ENCODE assay signal across 19 cellular contexts in the genomic region with DNA sequence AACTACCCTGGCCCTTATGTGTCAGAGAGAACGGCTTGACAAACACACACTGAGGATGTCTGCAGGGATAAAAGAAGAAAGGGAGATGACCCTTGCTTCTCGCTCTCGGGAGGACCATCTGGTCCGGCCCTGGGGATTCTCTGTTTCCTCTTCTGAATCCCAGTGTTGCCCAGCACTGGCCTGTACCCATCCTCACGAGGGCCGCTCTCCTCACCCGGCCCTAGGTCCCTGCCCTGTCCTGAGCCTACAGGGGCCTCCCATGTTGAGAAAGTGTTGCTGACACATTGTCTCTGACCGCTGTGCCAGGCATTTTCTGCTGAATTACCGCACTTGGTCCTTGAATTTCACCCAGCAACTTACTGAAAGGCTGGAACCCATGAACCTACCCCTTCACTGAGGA.
DNase-seq lines count a peak whose midpoint lies in the region; ATAC-seq, FAIRE-seq and TF ChIP-seq lines count a peak whose summit lies in the region.
"Had no signal": no experiment of that assay in that cellular context is flagged by ENCODE, and none has a peak within 500 bp of the region (broad histone marks: within the 10 kb centered on the region; RNA-seq: fewer than 3 reads in every experiment).

No MANE protein-coding gene starts in this region.

- TF ChIP-seq POLR2A in A549 (IDR thresholded peaks at IDR 0.05; ENCODE audit: low read length) (no peak), endothelial cell of umbilical vein (IDR thresholded peaks at IDR 0.05; ENCODE audit: low read depth, low read length) (no peak)

- H3K9me3 ChIP-seq in A549 (no peaks in the 10 kb centered on the region), PC-9 (ENCODE audit: insufficient read depth, low read depth) (no peaks in the 10 kb centered on the region), endothelial cell of umbilical vein (replicated peaks; ENCODE audit: control insufficient read depth, insufficient read depth, low read length) (no peaks in the 10 kb centered on the region)
- H3K9me3 ChIP-seq: heart right ventricle, SJCRH30, thoracic aorta had no signal

- no peak for TF ChIP-seq EP300 in A549 (IDR thresholded peaks at IDR 0.05)

- BruUV-seq in PC-9 (replicated peaks; lab: Mats Ljungman, UMichigan): TSS peak; percentile 3
- BruUV-seq in endothelial cell of umbilical vein (replicated peaks; lab: Mats Ljungman, UMichigan): no TSS peak

- dilution Hi-C loops in endothelial cell of umbilical vein (cut with MboI; ENCODE audit: extremely low pct_ligation_motif_present, low sequenced_read_pairs): no loop called here

- CTCF ChIA-PET in A549 (lab: Yijun Ruan, JAX) (interaction anchor here (0.9 to 2.9 kb wide), 3 partner anchors 8 to 62 kb away, joined by 3 to 10 read pairs (median 4); no protein-coding TSS in a partner anchor), PC-9 (lab: Charles Lee) (no interaction called here), endothelial cell of umbilical vein (lab: Charles Lee) (interaction anchor here (0.8 to 1.7 kb wide), 14 partner anchors 13 to 174 kb away, joined by 3 to 15 read pairs (median 4); partner anchors contain the start of gene EGFR)

- POLR2A ChIA-PET in A549 (lab: Yijun Ruan, JAX): no interaction called here
- POLR2A ChIA-PET in PC-9 (lab: Charles Lee; ENCODE audit: unreplicated experiment): interaction anchor here (0.6 kb wide), 1 partner anchor 35 kb away, joined by 4 read pairs; no protein-coding TSS in a partner anchor
- POLR2A ChIA-PET in endothelial cell of umbilical vein (lab: Charles Lee): interaction anchor here (1.1 to 1.3 kb wide), 2 partner anchors 60 to 434 kb away, joined by 3 to 6 read pairs; partner anchors contain the start of gene SEC61G

- H3K27ac ChIP-seq in A549: peak overlapping the region in 1 of 2 experiments; percentile 56; a peak in 2 of 6 replicates
- no peak overlapping the region for H3K27ac ChIP-seq in PC-9
- peak overlapping the region; percentile 80 for H3K27ac ChIP-seq in endothelial cell of umbilical vein (ENCODE audit: insufficient read depth, low read depth, low read length)
- H3K27ac ChIP-seq: KMS-11 had no signal

- TF ChIP-seq RAD21 in A549 (conservative IDR thresholded peaks at IDR 0.05 in 1 of 2, IDR thresholded peaks at IDR 0.05 in 1 of 2): no peak

- H3K4me2 ChIP-seq in A549: no peak overlapping the region
- no peak overlapping the region for H3K4me2 ChIP-seq in PC-9
- peak overlapping the region; percentile 63 for H3K4me2 ChIP-seq in endothelial cell of umbilical vein (ENCODE audit: insufficient read depth, low read length)
- H3K4me2 ChIP-seq: KMS-11 had no signal

- peaks cover 12% of the 10 kb centered on the region; the same call in 2 of the 3 replicates for H3K4me1 ChIP-seq in A549
- H3K4me1 ChIP-seq in PC-9 (replicated peaks; ENCODE audit: insufficient read depth): no peaks in the 10 kb centered on the region
- peaks cover 37% of the 10 kb centered on the region for H3K4me1 ChIP-seq in endothelial cell of umbilical vein (ENCODE audit: control insufficient read depth, extremely low read depth, insufficient read depth, low read length)

- H3K79me2 ChIP-seq in PC-9 (ENCODE audit: low read depth) (no peaks in the 10 kb centered on the region; the same call in 1 of the 2 replicates), endothelial cell of umbilical vein (ENCODE audit: control insufficient read depth, insufficient read depth, low read length) (no peaks in the 10 kb centered on the region)

- H3K9me1 ChIP-seq in endothelial cell of umbilical vein (replicated peaks; ENCODE audit: control insufficient read depth, extremely low read depth, insufficient read depth, low read length): no peaks in the 10 kb centered on the region

- 92% methylated on average over 9 of the region's 9 CpGs for WGBS in A549 (ENCODE audit: missing lambda C conversion rate)

- no peak for FAIRE-seq in A549 (lab: Jason Lieb, UNC)
- peak; percentile 58 for FAIRE-seq in endothelial cell of umbilical vein (lab: Jason Lieb, UNC)
- no peak for FAIRE-seq in HTR-8/SVneo (lab: Jason Lieb, UNC)
- FAIRE-seq: GM12891, kidney had no signal

- ATAC-seq in A549 (peak; percentile 29 to 38; a peak in 4 of 6 replicates), GM21381 (IDR thresholded peaks at IDR 0.05; ENCODE audit: unreplicated experiment) (no peak), HG03097 (IDR thresholded peaks at IDR 0.05; ENCODE audit: low FRiP score, unreplicated experiment) (no peak)
- ATAC-seq: activated CD4-positive, CD25-positive, alpha-beta regulatory T cell treated with anti-CD3 and anti-CD28 coated beads, Interleukin-2, amount 50 U/mL, for 24 hours had no signal

- H3K4me3 ChIP-seq in A549: no peak overlapping the region
- no peak overlapping the region for H3K4me3 ChIP-seq in PC-9
- no peak overlapping the region for H3K4me3 ChIP-seq in endothelial cell of umbilical vein (replicated peaks in 1 of 3; ENCODE audit: insufficient read depth in 1 of 3, low read depth in 1 of 3, low read length in 3 of 3)
- H3K4me3 ChIP-seq: GM23338, heart right ventricle, SJCRH30, thoracic aorta had no signal

- peaks cover 57% of the 10 kb centered on the region; the same call in 1 of the 2 replicates for H3F3A ChIP-seq in PC-9 (ENCODE audit: insufficient read depth, low read depth)

- H2AFZ ChIP-seq in PC-9 (no peak overlapping the region), endothelial cell of umbilical vein (ENCODE audit: low read depth, low read length) (peak overlapping the region; percentile 44)
- H2AFZ ChIP-seq: GM23338 had no signal

- H3K36me3 ChIP-seq in PC-9 (ENCODE audit: low read depth) (peaks cover 84% of the 10 kb centered on the region), endothelial cell of umbilical vein (ENCODE audit: control insufficient read depth in 2 of 2, extremely low read depth in 1 of 2, insufficient read depth in 2 of 2, low read length in 2 of 2) (no peaks in the 10 kb centered on the region)

- H3K9ac ChIP-seq in endothelial cell of umbilical vein (replicated peaks; ENCODE audit: extremely low read depth, insufficient read depth, low read length): peak overlapping the region; percentile 13
- H3K9ac ChIP-seq: KMS-11 had no signal

- H4K20me1 ChIP-seq in PC-9 (ENCODE audit: insufficient read depth): peaks cover 4% of the 10 kb centered on the region; the same call in 1 of the 2 replicates
- no peaks in the 10 kb centered on the region for H4K20me1 ChIP-seq in endothelial cell of umbilical vein (replicated peaks; ENCODE audit: control insufficient read depth, extremely low read depth, insufficient read depth, low read length)

- intact Hi-C loops in PC-9 (cut with micrococcal nuclease; ENCODE audit: unreplicated experiment) (no loop called here), endothelial cell of umbilical vein (cut with micrococcal nuclease) (loop anchor here (2.0 to 10.0 kb wide), 5 partner anchors 62 to 421 kb away; partner anchors contain the start of gene LANCL2)

- no peak for DNase-seq in A549 (ENCODE audit: low read depth in 1 of 2, low spot score in 1 of 2)
- DNase-seq in PC-9: no peak
- no peak for DNase-seq in endothelial cell of umbilical vein (ENCODE audit: low read depth, low spot score)
- DNase-seq in mesenteric fat pad (ENCODE audit: low spot score): peak; percentile 49
- DNase-seq in NCI-H748 treated with DMSO at 0.1 percent for 48 hours (lab: John Stamatoyannopoulos, UW): no peak
- no peak for DNase-seq in HTR-8/SVneo (ENCODE audit: insufficient read length, low spot score)
- DNase-seq: heart right ventricle, kidney, midbrain, NCI-H1930, NCI-H524, SJCRH30 had no signal

- TF ChIP-seq CTCF in A549 (IDR thresholded peaks at IDR 0.05): no peak
- no peak for TF ChIP-seq CTCF in PC-9 (conservative IDR thresholded peaks at IDR 0.05)
- TF ChIP-seq CTCF in endothelial cell of umbilical vein (IDR thresholded peaks at IDR 0.05; ENCODE audit: extremely low read depth in 1 of 2, insufficient read depth in 1 of 2, low read depth in 1 of 2, low read length in 2 of 2): no peak

- no peaks in the 10 kb centered on the region for H3K9me2 ChIP-seq in PC-9 (ENCODE audit: insufficient read depth)

- H3K27me3 ChIP-seq in PC-9 (ENCODE audit: insufficient read depth, low read depth) (no peaks in the 10 kb centered on the region), endothelial cell of umbilical vein (ENCODE audit: control insufficient read depth in 2 of 2, insufficient read depth in 2 of 2, low read length in 2 of 2) (no peaks in the 10 kb centered on the region)
- H3K27me3 ChIP-seq: heart right ventricle, SJCRH30 had no signal

TF ChIP-seq in endothelial cell of umbilical vein, 7 proteins besides CTCF, POLR2A, EP300 and RAD21:
- TF ChIP-seq MAX (IDR thresholded peaks at IDR 0.05; ENCODE audit: insufficient read depth, insufficient read length): no peak
- no peak for TF ChIP-seq POLR2AphosphoS5 (IDR thresholded peaks at IDR 0.05; ENCODE audit: insufficient read depth, low read depth, low read length)
- TF ChIP-seq GATA2 (IDR thresholded peaks at IDR 0.05; ENCODE audit: insufficient read depth, insufficient read length, low read depth, low read length): no peak
- no peak for TF ChIP-seq JUN (IDR thresholded peaks at IDR 0.05; ENCODE audit: borderline replicate concordance, insufficient read depth, insufficient read length, low read depth)
- TF ChIP-seq FOS (IDR thresholded peaks at IDR 0.05; ENCODE audit: borderline replicate concordance, insufficient read depth, low read length): no peak
- TF ChIP-seq MYC (IDR thresholded peaks at IDR 0.05; ENCODE audit: low read depth, low read length): no peak
- TF ChIP-seq EZH2 (IDR thresholded peaks at IDR 0.05; ENCODE audit: borderline replicate concordance, low read depth, low read length, severe bottlenecking): no peak
TF ChIP-seq in endothelial cell of umbilical vein: peak in this region for 0.

Comparison
In these comparisons a context has a peak if more than half of its experiments do, and no peak if none do; other contexts are left out.
1. ATAC-seq: peak in A549 (2 of 2); none in GM21381 (single experiment) and HG03097 (single experiment).